8 cellular contexts compared by ENCODE assay signal in genomic region chr1:169893645-169894423, GRCh38. TPM values are rescaled to one million over a fixed set of nuclear protein-coding genes. Genes with fewer than 3 reads are reported as not detected.
DNase-seq lines count a peak whose midpoint lies in the region; ATAC-seq and TF ChIP-seq lines count a peak whose summit lies in the region.

A gene with protein sequence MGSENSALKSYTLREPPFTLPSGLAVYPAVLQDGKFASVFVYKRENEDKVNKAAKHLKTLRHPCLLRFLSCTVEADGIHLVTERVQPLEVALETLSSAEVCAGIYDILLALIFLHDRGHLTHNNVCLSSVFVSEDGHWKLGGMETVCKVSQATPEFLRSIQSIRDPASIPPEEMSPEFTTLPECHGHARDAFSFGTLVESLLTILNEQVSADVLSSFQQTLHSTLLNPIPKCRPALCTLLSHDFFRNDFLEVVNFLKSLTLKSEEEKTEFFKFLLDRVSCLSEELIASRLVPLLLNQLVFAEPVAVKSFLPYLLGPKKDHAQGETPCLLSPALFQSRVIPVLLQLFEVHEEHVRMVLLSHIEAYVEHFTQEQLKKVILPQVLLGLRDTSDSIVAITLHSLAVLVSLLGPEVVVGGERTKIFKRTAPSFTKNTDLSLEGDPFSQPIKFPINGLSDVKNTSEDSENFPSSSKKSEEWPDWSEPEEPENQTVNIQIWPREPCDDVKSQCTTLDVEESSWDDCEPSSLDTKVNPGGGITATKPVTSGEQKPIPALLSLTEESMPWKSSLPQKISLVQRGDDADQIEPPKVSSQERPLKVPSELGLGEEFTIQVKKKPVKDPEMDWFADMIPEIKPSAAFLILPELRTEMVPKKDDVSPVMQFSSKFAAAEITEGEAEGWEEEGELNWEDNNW (minus strand): TSS chr1:169893896. CDS start chr1:169888840, 5,056 bp downstream.

- H3K9me2 ChIP-seq in PC-9 (ENCODE audit: insufficient read depth) = no peaks in the 10 kb centered on the region

- peaks cover 33% of the 10 kb centered on the region for H3K4me1 ChIP-seq in PC-9 (replicated peaks; ENCODE audit: insufficient read depth)
- peaks cover 22 to 25% of the 10 kb centered on the region in 2 donors for H3K4me1 ChIP-seq in mucosa of rectum (ENCODE audit: control insufficient read depth in 2 of 2, insufficient read depth in 2 of 2, low read length in 2 of 2)

- peaks cover 40% of the 10 kb centered on the region for H3K79me2 ChIP-seq in PC-9 (ENCODE audit: low read depth)

- peak within 1 kb of the TSS; percentile 80 for H3K4me3 Mint-ChIP-seq in activated T-cell treated with anti-CD3 and anti-CD28 coated beads, Interleukin-2, amount 50 U/mL, for 24 hours

- peak; percentile 86 for ATAC-seq in GM21619 (IDR thresholded peaks at IDR 0.05; ENCODE audit: unreplicated experiment)

- peak within 1 kb of the TSS; percentile 98 for H3K9ac ChIP-seq in mucosa of rectum (ENCODE audit: low read depth in 1 of 2, low read length in 2 of 2)

- H3K27ac ChIP-seq in PC-9 (peak within 1 kb of the TSS; percentile 91), mucosa of rectum (ENCODE audit: low read depth in 2 of 2, low read length in 2 of 2) (peak within 1 kb of the TSS; percentile 95)

- peak within 1 kb of the TSS; percentile 89 for H3K4me2 ChIP-seq in PC-9

- peak within 1 kb of the TSS; percentile 65 for H3K4me3 ChIP-seq in Jurkat, Clone E6-1 (ENCODE audit: low read length)
- peak within 1 kb of the TSS; percentile 68 for H3K4me3 ChIP-seq in PC-9
- H3K4me3 ChIP-seq in mucosa of rectum (ENCODE audit: low read length in 2 of 2) = peak within 1 kb of the TSS; percentile 92 to 95

- TF ChIP-seq CTCF in PC-9 (conservative IDR thresholded peaks at IDR 0.05) = no peak

- H3K27me3 ChIP-seq in PC-9 (ENCODE audit: insufficient read depth, low read depth) (no peaks in the 10 kb centered on the region), mucosa of rectum (ENCODE audit: control insufficient read depth in 2 of 2, insufficient read depth in 2 of 2, low read length in 2 of 2) (no peaks in the 10 kb centered on the region)

- H3K36me3 ChIP-seq in PC-9 (ENCODE audit: low read depth) (no peaks in the 10 kb centered on the region), mucosa of rectum (ENCODE audit: control insufficient read depth in 2 of 2, insufficient read depth in 2 of 2, low read length in 2 of 2) (peaks cover under 1% of the 10 kb centered on the region in 2 donors)

- CTCF ChIA-PET in PC-9 (lab: Charles Lee) = interaction anchor here (0.5 to 0.6 kb wide), 4 partner anchors 119 to 1040 kb away, joined by 3 to 6 read pairs (median 4); no protein-coding TSS in a partner anchor

- H3K27me3 Mint-ChIP-seq in activated T-cell treated with anti-CD3 and anti-CD28 coated beads, Interleukin-2, amount 50 U/mL, for 24 hours = no peaks in the 10 kb centered on the region

- H3K27ac Mint-ChIP-seq in activated T-cell treated with anti-CD3 and anti-CD28 coated beads, Interleukin-2, amount 50 U/mL, for 24 hours = peak within 1 kb of the TSS; percentile 99

- H3K9me3 ChIP-seq in PC-9 (ENCODE audit: insufficient read depth, low read depth) (no peaks in the 10 kb centered on the region), mucosa of rectum (ENCODE audit: control insufficient read depth in 2 of 2, low read length in 2 of 2) (no peaks in the 10 kb centered on the region)

- peaks cover 18% of the 10 kb centered on the region for H3K36me3 Mint-ChIP-seq in activated T-cell treated with anti-CD3 and anti-CD28 coated beads, Interleukin-2, amount 50 U/mL, for 24 hours (ENCODE audit: low read depth)

- no TSS peak for BruUV-seq in PC-9 (replicated peaks; lab: Mats Ljungman, UMichigan)

- H2AFZ ChIP-seq in PC-9 = peak within 1 kb of the TSS; percentile 96

- peak; percentile 75 for TF ChIP-seq POLR2A in erythroblast (IDR thresholded peaks at IDR 0.05; ENCODE audit: low read length)

- DNase-seq in DMS153 (lab: John Stamatoyannopoulos, UW) (peak; percentile 99), PC-9 (peak; percentile 88 to 89), erythroblast (lab: John Stamatoyannopoulos, UW) (peak; percentile 97 to 98)
- peak; percentile 99 for DNase-seq in Jurkat, Clone E6-1 (ENCODE audit: low read depth, low spot score)
- peak; percentile 93 for DNase-seq in activated T-cell treated with anti-CD3 and anti-CD28 coated beads, Interleukin-2, amount 50 U/mL, for 24 hours
- DNase-seq in stimulated activated CD8-positive, alpha-beta memory T cell treated with anti-CD3 and anti-CD28 coated beads, Interleukin-4, amount 100 ng/mL, for 48 hours = peak; percentile 89

- peaks cover 46% of the 10 kb centered on the region for H3K4me1 Mint-ChIP-seq in activated T-cell treated with anti-CD3 and anti-CD28 coated beads, Interleukin-2, amount 50 U/mL, for 24 hours (ENCODE audit: low read depth)

- H3K9me3 Mint-ChIP-seq in activated T-cell treated with anti-CD3 and anti-CD28 coated beads, Interleukin-2, amount 50 U/mL, for 24 hours = no peaks in the 10 kb centered on the region

- H4K20me1 ChIP-seq in PC-9 (ENCODE audit: insufficient read depth) = no peaks in the 10 kb centered on the region

- POLR2A ChIA-PET in PC-9 (lab: Charles Lee; ENCODE audit: unreplicated experiment) = interaction anchor here (0.6 to 0.7 kb wide), 3 partner anchors 84 to 1265 kb away, joined by 3 to 7 read pairs (median 3); no protein-coding TSS in a partner anchor

- peaks cover 35% of the 10 kb centered on the region; the same call in 1 of the 2 replicates for H3F3A ChIP-seq in PC-9 (ENCODE audit: insufficient read depth, low read depth)

- intact Hi-C loops in PC-9 (cut with micrococcal nuclease; ENCODE audit: unreplicated experiment) = loop anchor here (1.0 to 10.0 kb wide), 2 partner anchors 180 to 641 kb away; partner anchors contain the start of genes GORAB and KIFAP3

RNA-seq across cellular contexts. Expression of the gene that starts here (rescaled TPM):
- 11.9 TPM for polyA plus RNA-seq in Jurkat, Clone E6-1 (2012; ENCODE audit: insufficient read depth, insufficient read length)
- total RNA-seq in PC-9 (2021) = 7.5 and 7.8 TPM in 2 replicates

Comparison
In these comparisons a context has a peak if more than half of its experiments do, and no peak if none do; other contexts are left out.
1. Peak in every context shown above with its lines: DNase-seq, ATAC-seq, H3K4me3 ChIP-seq and H3K27ac ChIP-seq.